In genomic region chr10:1672001-1672781, GRCh38 we compare ENCODE assay signal across 1 cellular context.
TF ChIP-seq lines count a peak whose summit lies in the region.

No MANE protein-coding gene starts in this region.

TF ChIP-seq in GM23338, 12 proteins besides CTCF, POLR2A, EP300 and RAD21 (continued from another document):
- TF ChIP-seq ZNF462 (CRISPR knock-in tag; IDR thresholded peaks at IDR 0.05) (no peak), STAT1 (IDR thresholded peaks at IDR 0.05; ENCODE audit: unreplicated experiment) (no peak), ZNF114 (CRISPR knock-in tag; IDR thresholded peaks at IDR 0.05) (no peak), JUNB (IDR thresholded peaks at IDR 0.05; ENCODE audit: unreplicated experiment) (no peak), EZH2 (IDR thresholded peaks at IDR 0.05; ENCODE audit: low read depth, unreplicated experiment) (no peak)
- TF ChIP-seq, protein P1, sequence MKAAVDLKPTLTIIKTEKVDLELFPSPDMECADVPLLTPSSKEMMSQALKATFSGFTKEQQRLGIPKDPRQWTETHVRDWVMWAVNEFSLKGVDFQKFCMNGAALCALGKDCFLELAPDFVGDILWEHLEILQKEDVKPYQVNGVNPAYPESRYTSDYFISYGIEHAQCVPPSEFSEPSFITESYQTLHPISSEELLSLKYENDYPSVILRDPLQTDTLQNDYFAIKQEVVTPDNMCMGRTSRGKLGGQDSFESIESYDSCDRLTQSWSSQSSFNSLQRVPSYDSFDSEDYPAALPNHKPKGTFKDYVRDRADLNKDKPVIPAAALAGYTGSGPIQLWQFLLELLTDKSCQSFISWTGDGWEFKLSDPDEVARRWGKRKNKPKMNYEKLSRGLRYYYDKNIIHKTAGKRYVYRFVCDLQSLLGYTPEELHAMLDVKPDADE (IDR thresholded peaks at IDR 0.05) = no peak
